1 cellular context compared by ENCODE assay signal in the genomic region with DNA sequence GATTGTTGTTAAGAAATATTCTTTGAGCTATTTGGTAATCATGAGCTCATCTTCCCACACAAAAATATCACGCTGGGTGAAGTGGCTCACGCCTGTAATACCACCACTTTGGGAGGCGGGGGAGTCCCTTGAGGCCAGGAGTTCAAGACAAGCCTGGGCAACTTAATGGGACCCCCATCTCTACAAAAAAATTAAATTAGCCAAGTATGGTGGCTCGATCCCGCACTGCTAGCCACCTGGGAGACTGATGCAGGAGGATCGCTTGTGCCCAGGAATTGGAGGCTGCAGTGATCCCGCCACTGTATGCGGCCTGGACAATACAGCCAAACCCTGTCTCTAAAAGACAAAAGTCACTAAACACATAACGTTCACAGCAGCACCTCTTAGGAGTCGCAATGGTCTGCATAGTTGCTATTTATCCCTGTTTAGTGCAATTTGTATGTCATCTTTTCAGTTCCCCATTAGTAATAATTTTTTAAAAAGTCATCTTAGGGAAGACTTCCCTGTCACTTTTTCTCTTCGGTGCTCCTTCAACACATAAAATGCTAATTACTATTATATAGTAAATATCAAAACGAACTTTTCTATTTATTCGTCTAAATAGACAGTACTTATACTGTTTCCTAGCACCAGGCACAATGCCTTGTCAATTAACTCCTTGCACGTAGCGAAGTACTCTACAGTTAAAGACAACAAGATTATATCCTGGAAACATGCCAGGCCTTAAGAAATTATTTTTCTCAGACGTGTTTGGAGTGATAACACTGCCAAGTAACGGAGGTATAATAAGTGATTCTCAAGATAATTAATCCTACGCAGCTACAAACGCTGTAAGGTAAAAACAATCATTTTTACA.
TF ChIP-seq lines count a peak whose summit lies in the region.

No MANE protein-coding gene starts in this region.

TF ChIP-seq in GM23338, 12 proteins besides CTCF, POLR2A, EP300 and RAD21 (continued from another document):
- no peak for TF ChIP-seq STAT1 (IDR thresholded peaks at IDR 0.05; ENCODE audit: unreplicated experiment)
